In the genomic region with DNA sequence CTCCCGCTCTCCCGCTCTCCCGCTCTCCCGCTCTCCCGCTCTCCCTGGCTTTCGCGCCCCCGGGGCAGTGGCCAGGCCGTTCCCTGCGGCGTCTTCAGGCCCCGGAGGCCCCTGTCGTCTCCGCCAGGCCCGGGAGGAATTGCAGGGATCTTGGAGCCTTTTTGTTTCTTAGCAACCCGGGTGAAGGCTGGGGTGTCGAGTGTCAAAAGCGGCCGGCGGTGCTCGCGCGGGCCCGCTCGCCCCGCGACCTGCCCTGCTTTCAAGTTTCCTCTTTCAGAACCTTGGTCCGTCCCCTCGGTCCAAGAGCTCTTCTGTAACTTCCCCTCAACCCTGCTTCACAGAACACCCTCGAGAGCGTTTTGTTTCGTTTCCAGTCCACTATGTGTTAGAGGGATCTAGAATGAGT, we compare ENCODE assay signal across 8 cellular contexts. TPM values are rescaled to one million over a fixed set of nuclear protein-coding genes. Genes with fewer than 3 reads are reported as not detected.
DNase-seq lines count a peak whose midpoint lies in the region; ATAC-seq, FAIRE-seq and TF ChIP-seq lines count a peak whose summit lies in the region.

No MANE protein-coding gene starts in this region.

- peak overlapping the region; percentile 88 for H3K27ac ChIP-seq in endothelial cell of umbilical vein (ENCODE audit: insufficient read depth, low read depth, low read length)
- H3K27ac ChIP-seq in mesenchymal stem cell (ENCODE audit: low read length, poor library complexity, severe bottlenecking), result peak overlapping the region; percentile 46

- intact Hi-C loops in endothelial cell of umbilical vein (cut with micrococcal nuclease), result loop anchor here (2.0 to 5.0 kb wide), 2 partner anchors 378 to 411 kb away; a partner anchor contains a TSS

- H3K4me3 Mint-ChIP-seq in activated CD4-positive, alpha-beta memory T cell treated with anti-CD3 and anti-CD28 coated beads, Interleukin-2, amount 10 ng/mL, durations not matched to agents 7 days and 5 days, result peak overlapping the region; percentile 96

- peaks cover 56% of the 10 kb centered on the region for H3K79me2 ChIP-seq in endothelial cell of umbilical vein (ENCODE audit: control insufficient read depth, insufficient read depth, low read length)

- WGBS in mesenchymal stem cell, result under 1% methylated on average over 26 of the region's 32 CpGs

- H4K20me1 ChIP-seq in endothelial cell of umbilical vein (replicated peaks; ENCODE audit: control insufficient read depth, extremely low read depth, insufficient read depth, low read length), result peaks cover 5% of the 10 kb centered on the region

- H3K9me3 Mint-ChIP-seq in activated CD4-positive, alpha-beta memory T cell treated with anti-CD3 and anti-CD28 coated beads, Interleukin-2, amount 10 ng/mL, durations not matched to agents 7 days and 5 days, result no peaks in the 10 kb centered on the region

- TF ChIP-seq CTCF in AG04449 (IDR thresholded peaks at IDR 0.05; ENCODE audit: insufficient read depth, low read length, missing control alignments) (no peak), endothelial cell of umbilical vein (IDR thresholded peaks at IDR 0.05; ENCODE audit: extremely low read depth in 1 of 2, insufficient read depth in 1 of 2, low read depth in 1 of 2, low read length in 2 of 2) (no peak)

- H2AFZ ChIP-seq in endothelial cell of umbilical vein (ENCODE audit: low read depth, low read length), result peak overlapping the region; percentile 95
- peak overlapping the region; percentile 98 for H2AFZ ChIP-seq in mesenchymal stem cell (ENCODE audit: low read depth, low read length)

- H3K36me3 ChIP-seq in endothelial cell of umbilical vein (ENCODE audit: control insufficient read depth in 2 of 2, extremely low read depth in 1 of 2, insufficient read depth in 2 of 2, low read length in 2 of 2) (no peaks in the 10 kb centered on the region), mesenchymal stem cell (ENCODE audit: control insufficient read depth in 1 of 2, insufficient read depth in 2 of 2, low read depth in 1 of 2, low read length in 2 of 2) (peaks cover 0 to 4% of the 10 kb centered on the region in 2 experiments)

- no peak overlapping the region for H2AK5ac ChIP-seq in mesenchymal stem cell (ENCODE audit: low read length, severe bottlenecking)

- H3K27ac Mint-ChIP-seq in activated CD4-positive, alpha-beta memory T cell treated with anti-CD3 and anti-CD28 coated beads, Interleukin-2, amount 10 ng/mL, durations not matched to agents 7 days and 5 days, result peak overlapping the region; percentile 87

- H3K27me3 ChIP-seq in endothelial cell of umbilical vein (ENCODE audit: control insufficient read depth in 2 of 2, insufficient read depth in 2 of 2, low read length in 2 of 2), result no peaks in the 10 kb centered on the region
- no peaks in the 10 kb centered on the region for H3K27me3 ChIP-seq in mesenchymal stem cell (ENCODE audit: control insufficient read depth in 1 of 2, insufficient read depth in 1 of 2, low read length in 2 of 2)

- H3K4me1 Mint-ChIP-seq in activated CD4-positive, alpha-beta memory T cell treated with anti-CD3 and anti-CD28 coated beads, Interleukin-2, amount 10 ng/mL, durations not matched to agents 7 days and 5 days, result peaks cover 47% of the 10 kb centered on the region

- H3K4me1 ChIP-seq in endothelial cell of umbilical vein (ENCODE audit: control insufficient read depth, extremely low read depth, insufficient read depth, low read length), result peaks cover 12% of the 10 kb centered on the region
- peaks cover 5% of the 10 kb centered on the region for H3K4me1 ChIP-seq in mesenchymal stem cell (ENCODE audit: control insufficient read depth, insufficient read depth, low read depth, low read length)

- H3K4me2 ChIP-seq in endothelial cell of umbilical vein (ENCODE audit: insufficient read depth, low read length), result peak overlapping the region; percentile 95
- peak overlapping the region; percentile 81 for H3K4me2 ChIP-seq in mesenchymal stem cell (ENCODE audit: low read length, poor library complexity, severe bottlenecking)

- H2BK15ac ChIP-seq in mesenchymal stem cell (ENCODE audit: low read depth, poor library complexity, severe bottlenecking), result peak overlapping the region; percentile 75

- peaks cover 1% of the 10 kb centered on the region for H3K79me1 ChIP-seq in mesenchymal stem cell (replicated peaks; ENCODE audit: low read length, poor library complexity, severe bottlenecking)

- no peak for DNase-seq in AG04449 (ENCODE audit: low read depth, low spot score)
- DNase-seq in NCI-H2171 treated with DMSO at 0.1 percent for 48 hours (lab: John Stamatoyannopoulos, UW), result peak; percentile 54
- DNase-seq in activated CD4-positive, alpha-beta memory T cell treated with anti-CD3 and anti-CD28 coated beads, Interleukin-2, amount 10 ng/mL, durations not matched to agents 7 days and 5 days, result peak; percentile 46
- peak; percentile 59 for DNase-seq in endothelial cell of umbilical vein (ENCODE audit: low read depth, low spot score)
- DNase-seq in mesenchymal stem cell, result peak; percentile 78
- DNase-seq in stimulated activated naive CD4-positive, alpha-beta T cell (lab: John Stamatoyannopoulos, UW), result peak in 5 of 6 experiments; percentile 24 to 68 (median 31)

- peak overlapping the region in 1 of 2 experiments; percentile 97 for H3K4ac ChIP-seq in mesenchymal stem cell (ENCODE audit: low read depth in 1 of 2, low read length in 2 of 2)

- no peak overlapping the region for H4K91ac ChIP-seq in mesenchymal stem cell (ENCODE audit: low read length)

- H2BK120ac ChIP-seq in mesenchymal stem cell (ENCODE audit: low read depth, low read length), result peak overlapping the region; percentile 6

- peaks cover 51% of the 10 kb centered on the region for H3K36me3 Mint-ChIP-seq in activated CD4-positive, alpha-beta memory T cell treated with anti-CD3 and anti-CD28 coated beads, Interleukin-2, amount 10 ng/mL, durations not matched to agents 7 days and 5 days (ENCODE audit: low read depth)

- CTCF ChIA-PET in AG04449 (lab: Yijun Ruan, JAX), result no interaction called here
- CTCF ChIA-PET in activated CD4-positive, alpha-beta memory T cell treated with anti-CD3 and anti-CD28 coated beads, Interleukin-2, amount 10 ng/mL, durations not matched to agents 7 days and 5 days (lab: Charles Lee), result interaction anchor here (0.9 to 1.3 kb wide), 3 partner anchors 13 to 75 kb away, joined by 3 read pairs; a partner anchor contains a TSS
- CTCF ChIA-PET in endothelial cell of umbilical vein (lab: Charles Lee), result interaction anchor here (0.7 to 1.5 kb wide), 5 partner anchors 15 to 456 kb away, joined by 3 to 4 read pairs (median 3); a partner anchor contains a TSS

- POLR2A ChIA-PET in AG04449 (lab: Yijun Ruan, JAX) (no interaction called here), endothelial cell of umbilical vein (lab: Charles Lee) (no interaction called here)
- POLR2A ChIA-PET in activated CD4-positive, alpha-beta memory T cell treated with anti-CD3 and anti-CD28 coated beads, Interleukin-2, amount 10 ng/mL, durations not matched to agents 7 days and 5 days (lab: Charles Lee), result interaction anchor here (0.9 to 6.3 kb wide), 9 partner anchors 9 to 150 kb away, joined by 3 to 166 read pairs (median 16); a partner anchor contains a TSS

- no peak overlapping the region for H2BK12ac ChIP-seq in mesenchymal stem cell (ENCODE audit: low read length in 2 of 2)

- H3K23ac ChIP-seq in mesenchymal stem cell (ENCODE audit: low read length in 2 of 2), result peak overlapping the region in 1 of 2 experiments; percentile 81

- peak overlapping the region; percentile 80 to 92 for H3K18ac ChIP-seq in mesenchymal stem cell (ENCODE audit: low read depth in 1 of 2, low read length in 2 of 2)

- no peak overlapping the region for H4K8ac ChIP-seq in mesenchymal stem cell (ENCODE audit: low read length)

- ATAC-seq in GM18511 (IDR thresholded peaks at IDR 0.05; ENCODE audit: unreplicated experiment) (peak; percentile 38), HG02981 (IDR thresholded peaks at IDR 0.05; ENCODE audit: unreplicated experiment) (peak; percentile 27)

- no peaks in the 10 kb centered on the region for H3K9me3 ChIP-seq in endothelial cell of umbilical vein (replicated peaks; ENCODE audit: control insufficient read depth, insufficient read depth, low read length)
- H3K9me3 ChIP-seq in mesenchymal stem cell (ENCODE audit: control insufficient read depth, low read length), result no peaks in the 10 kb centered on the region

- H3K4me3 ChIP-seq in AG04449 (ENCODE audit: low read depth, low read length) (peak overlapping the region; percentile 95), endothelial cell of umbilical vein (replicated peaks in 1 of 3; ENCODE audit: insufficient read depth in 1 of 3, low read depth in 1 of 3, low read length in 3 of 3) (peak overlapping the region; percentile 30 to 88 (median 81)), mesenchymal stem cell (ENCODE audit: insufficient read depth in 1 of 2, low read depth in 1 of 2, low read length in 2 of 2) (peak overlapping the region; percentile 84 to 99)

- no peak for TF ChIP-seq POLR2A in endothelial cell of umbilical vein (IDR thresholded peaks at IDR 0.05; ENCODE audit: low read depth, low read length)

- peak; percentile 74 for FAIRE-seq in endothelial cell of umbilical vein (lab: Jason Lieb, UNC)

- H3K9me1 ChIP-seq in endothelial cell of umbilical vein (replicated peaks; ENCODE audit: control insufficient read depth, extremely low read depth, insufficient read depth, low read length), result no peaks in the 10 kb centered on the region

- H2BK5ac ChIP-seq in mesenchymal stem cell (ENCODE audit: low read depth, low read length, poor library complexity, severe bottlenecking), result peak overlapping the region; percentile 79

- BruUV-seq in endothelial cell of umbilical vein (replicated peaks; lab: Mats Ljungman, UMichigan), result no TSS peak

- H3K9ac ChIP-seq in endothelial cell of umbilical vein (replicated peaks; ENCODE audit: extremely low read depth, insufficient read depth, low read length) (peak overlapping the region; percentile 97), mesenchymal stem cell (ENCODE audit: low read length) (peak overlapping the region; percentile 92)

- H3K14ac ChIP-seq in mesenchymal stem cell (ENCODE audit: low read length in 2 of 2), result no peak overlapping the region

- dilution Hi-C loops in endothelial cell of umbilical vein (cut with MboI; ENCODE audit: extremely low pct_ligation_motif_present, low sequenced_read_pairs), result no loop called here

- H3K27me3 Mint-ChIP-seq in activated CD4-positive, alpha-beta memory T cell treated with anti-CD3 and anti-CD28 coated beads, Interleukin-2, amount 10 ng/mL, durations not matched to agents 7 days and 5 days, result no peaks in the 10 kb centered on the region

RNA-seq across cellular contexts. Expression of a gene that starts 1.4 kb away (rescaled TPM):
- 10 to 100 TPM; 64.6 to 67.0 TPM for total RNA-seq in activated CD4-positive, alpha-beta memory T cell treated with anti-CD3 and anti-CD28 coated beads, Interleukin-2, amount 10 ng/mL, durations not matched to agents 7 days and 5 days
- total RNA-seq in endothelial cell of umbilical vein, result 24.6 and 31.5 TPM in 2 replicates
- polyA plus RNA-seq in endothelial cell of umbilical vein, result 13.8 and 14.7 TPM in 2 replicates
- 18.8 and 24.8 TPM in 2 replicates for polyA plus RNA-seq in endothelial cell of umbilical vein (2011; cell fraction: cytosol; rRNA removed)
- polyA plus RNA-seq in endothelial cell of umbilical vein (2011; cell fraction: nucleus; rRNA removed), result 18.5 and 20.5 TPM in 2 replicates
- polyA plus RNA-seq in endothelial cell of umbilical vein (2012), result 15.3 and 19.4 TPM in 2 replicates
- 37.9 and 46.9 TPM in 2 replicates for polyA minus RNA-seq in endothelial cell of umbilical vein
- 98.8 TPM for polyA minus RNA-seq in endothelial cell of umbilical vein (2011; cell fraction: cytosol; rRNA and poly(A)+ RNA removed)
- polyA minus RNA-seq in endothelial cell of umbilical vein (2011; cell fraction: nucleus; rRNA and poly(A)+ RNA removed), result 16.3 and 23.9 TPM in 2 replicates
- polyA plus RNA-seq in mesenchymal stem cell (2013, experiment 1 of 2), result 7.4 TPM
- 7.6 TPM for polyA plus RNA-seq in mesenchymal stem cell (2013, experiment 2 of 2)
